In genomic region chrX:13697440-13697839, GRCh38 we compare ENCODE assay signal across 10 cellular contexts.
A peak's percentile ranks its signal among the peaks of the same experiment; 100 is the strongest.
DNase-seq lines count a peak whose midpoint lies in the region; ATAC-seq lines count a peak whose summit lies in the region.
"Had no signal": no experiment of that assay in that cellular context is flagged by ENCODE, and none has a peak within 500 bp of the region (broad histone marks: within the 10 kb centered on the region; RNA-seq: fewer than 3 reads in every experiment).

No MANE protein-coding gene starts in this region.

- H3K27me3 Mint-ChIP-seq in stimulated activated memory B cell treated with anti-CD40 and anti-IgM and Interleukin-4, amounts not matched to agents 10 μg/mL and 1 μg/mL and 100 μg/mL, for 72 hours: no peaks in the 10 kb centered on the region
- H3K27me3 Mint-ChIP-seq in T-helper 2 cell treated with Interferon-gamma antibody and Interleukin-4, amounts not matched to agents 5 μg/mL and 100 μg/mL, for 36 hours (ENCODE audit: low read depth): no peaks in the 10 kb centered on the region

- peak overlapping the region; percentile 51 for H3K27ac Mint-ChIP-seq in stimulated activated memory B cell treated with anti-CD40 and anti-IgM and Interleukin-4, amounts not matched to agents 10 μg/mL and 1 μg/mL and 100 μg/mL, for 72 hours
- no peak overlapping the region for H3K27ac Mint-ChIP-seq in T-helper 2 cell treated with Interferon-gamma antibody and Interleukin-4, amounts not matched to agents 5 μg/mL and 100 μg/mL, for 36 hours

- H3K4me3 Mint-ChIP-seq in stimulated activated memory B cell treated with anti-CD40 and anti-IgM and Interleukin-4, amounts not matched to agents 10 μg/mL and 1 μg/mL and 100 μg/mL, for 72 hours: peak overlapping the region; percentile 38
- no peak overlapping the region for H3K4me3 Mint-ChIP-seq in T-helper 2 cell treated with Interferon-gamma antibody and Interleukin-4, amounts not matched to agents 5 μg/mL and 100 μg/mL, for 36 hours

- H3K36me3 Mint-ChIP-seq in stimulated activated memory B cell treated with anti-CD40 and anti-IgM and Interleukin-4, amounts not matched to agents 10 μg/mL and 1 μg/mL and 100 μg/mL, for 72 hours: peaks cover 12% of the 10 kb centered on the region
- H3K36me3 Mint-ChIP-seq in T-helper 2 cell treated with Interferon-gamma antibody and Interleukin-4, amounts not matched to agents 5 μg/mL and 100 μg/mL, for 36 hours (ENCODE audit: low read depth): peaks cover 9% of the 10 kb centered on the region

- peaks cover 62% of the 10 kb centered on the region for H3K4me1 Mint-ChIP-seq in stimulated activated memory B cell treated with anti-CD40 and anti-IgM and Interleukin-4, amounts not matched to agents 10 μg/mL and 1 μg/mL and 100 μg/mL, for 72 hours
- peaks cover 36% of the 10 kb centered on the region for H3K4me1 Mint-ChIP-seq in T-helper 2 cell treated with Interferon-gamma antibody and Interleukin-4, amounts not matched to agents 5 μg/mL and 100 μg/mL, for 36 hours (ENCODE audit: low read depth)

- ATAC-seq in GM19035 (IDR thresholded peaks at IDR 0.05; ENCODE audit: unreplicated experiment) (peak; percentile 54), HG02840 (IDR thresholded peaks at IDR 0.05; ENCODE audit: low FRiP score, unreplicated experiment) (peak; percentile 51)
- peak; percentile 78 for ATAC-seq in stimulated activated memory B cell treated with anti-CD40 and anti-IgM and Interleukin-4, amounts not matched to agents 10 μg/mL and 1 μg/mL and 100 μg/mL, for 72 hours
- ATAC-seq: right cardiac atrium had no signal

- H3K9me3 Mint-ChIP-seq in stimulated activated memory B cell treated with anti-CD40 and anti-IgM and Interleukin-4, amounts not matched to agents 10 μg/mL and 1 μg/mL and 100 μg/mL, for 72 hours: no peaks in the 10 kb centered on the region
- no peaks in the 10 kb centered on the region for H3K9me3 Mint-ChIP-seq in T-helper 2 cell treated with Interferon-gamma antibody and Interleukin-4, amounts not matched to agents 5 μg/mL and 100 μg/mL, for 36 hours

- DNase-seq in NOMO-1 treated with DMSO at 0.1 percent for 48 hours (lab: John Stamatoyannopoulos, UW; ENCODE audit: unreplicated experiment): peak; percentile 83
- no peak for DNase-seq in T-helper 2 cell treated with Interferon-gamma antibody and Interleukin-4, amounts not matched to agents 5 μg/mL and 100 μg/mL, for 36 hours (ENCODE audit: low spot score)
- no peak for DNase-seq in activated CD4-positive, alpha-beta T cell treated with anti-CD3 and anti-CD28 coated beads for 4 hours
- DNase-seq in stimulated activated CD4-positive, alpha-beta T cell treated with anti-CD3 and anti-CD28 coated beads, Interleukin-4, amount 100 ng/mL, for 1 hour: no peak
- DNase-seq: cortex of kidney, right cardiac atrium, substantia nigra had no signal
